ENCODE assay signal across 9 cellular contexts in genomic region chr10:74293686-74294365, GRCh38.
DNase-seq lines count a peak whose midpoint lies in the region; FAIRE-seq and TF ChIP-seq lines count a peak whose summit lies in the region.
"Had no signal": no experiment of that assay in that cellular context is flagged by ENCODE, and none has a peak within 500 bp of the region (broad histone marks: within the 10 kb centered on the region; RNA-seq: fewer than 3 reads in every experiment).

No MANE protein-coding gene starts in this region.

- no peak overlapping the region for H3K4me3 ChIP-seq in skeletal muscle cell (ENCODE audit: low read depth, low read length)
- H3K4me3 ChIP-seq in Peyer's patch, result no peak overlapping the region
- no peak overlapping the region for H3K4me3 ChIP-seq in BE2C (ENCODE audit: low read depth, low read length)

- H3K27ac ChIP-seq in Peyer's patch, result no peak overlapping the region

- TF ChIP-seq POLR2A in Peyer's patch (IDR thresholded peaks at IDR 0.05), result no peak

- H3K4me1 ChIP-seq in Peyer's patch, result no peaks in the 10 kb centered on the region
- no peaks in the 10 kb centered on the region for H3K4me1 ChIP-seq in BE2C

- FAIRE-seq in frontal cortex (lab: Jason Lieb, UNC), result no peak

- TF ChIP-seq CTCF in Peyer's patch (IDR thresholded peaks at IDR 0.05) (no peak), BE2C (IDR thresholded peaks at IDR 0.05; ENCODE audit: low read depth, low read length) (no peak)

- POLR2A ChIA-PET in HEK293T (lab: Yijun Ruan, JAX), result no interaction called here

- H3K27me3 ChIP-seq in Peyer's patch (no peaks in the 10 kb centered on the region), BE2C (no peaks in the 10 kb centered on the region)

- no peaks in the 10 kb centered on the region for H3K36me3 ChIP-seq in Peyer's patch
- H3K36me3 ChIP-seq in BE2C, result no peaks in the 10 kb centered on the region

- CTCF ChIA-PET in HEK293T (lab: Yijun Ruan, JAX), result interaction anchor here (1.2 to 1.6 kb wide), 2 partner anchors 18 to 942 kb away, joined by 3 to 4 read pairs; partner anchors contain the start of gene COMTD1

- H3K9me3 ChIP-seq in Peyer's patch, result no peaks in the 10 kb centered on the region
- no peaks in the 10 kb centered on the region for H3K9me3 ChIP-seq in BE2C

- DNase-seq in HEK293T (ENCODE audit: extremely low spot score) (no peak), NCI-H345 (lab: John Stamatoyannopoulos, UW) (peak; percentile 71), dermis blood vessel endothelial cell (peak; percentile 35), skeletal muscle cell (ENCODE audit: low read depth) (peak; percentile 15), frontal cortex (ENCODE audit: low spot score in 2 of 2) (no peak), Peyer's patch (no peak), BE2C (no peak)
- DNase-seq: activated CD4-positive, alpha-beta T cell treated with anti-CD3 and anti-CD28 coated beads, Interleukin-2, amount 50 U/mL, for 48 hours; NCI-H526 treated with DMSO at 0.1 percent for 48 hours had no signal

TF ChIP-seq in HEK293T, 16 proteins besides CTCF, POLR2A, EP300 and RAD21:
- peak; percentile 61 for TF ChIP-seq FOXA1 (IDR thresholded peaks at IDR 0.05)
- TF ChIP-seq PKNOX1 (IDR thresholded peaks at IDR 0.05), result peak; percentile 72; the same call in 1 of the 2 replicates
- no peak for TF ChIP-seq CTBP1 (IDR thresholded peaks at IDR 0.05; ENCODE audit: borderline replicate concordance)
TF ChIP-seq in HEK293T: peak in this region for 2.

Comparison
In these comparisons a context has a peak if more than half of its experiments do, and no peak if none do; other contexts are left out.
1. DNase-seq: peak in NCI-H345 (single experiment), dermis blood vessel endothelial cell (single experiment) and skeletal muscle cell (single experiment); none in HEK293T (single experiment), frontal cortex (0 of 2), Peyer's patch (0 of 3) and BE2C (single experiment).